ENCODE assay signal across 24 cellular contexts in genomic region chr16:27464663-27465482, GRCh38.
DNase-seq lines count a peak whose midpoint lies in the region.
"Had no signal": no experiment of that assay in that cellular context is flagged by ENCODE, and none has a peak within 500 bp of the region (broad histone marks: within the 10 kb centered on the region; RNA-seq: fewer than 3 reads in every experiment).

No MANE protein-coding gene starts in this region.

- in situ Hi-C loops in G401 (cut with HindIII; ENCODE audit: low sequenced_read_pairs), result no loop called here

- peaks cover 36% of the 10 kb centered on the region for H3K4me1 ChIP-seq in effector memory CD4-positive, alpha-beta T cell (ENCODE audit: control insufficient read depth, insufficient read depth, low read length, poor library complexity, severe bottlenecking)
- H3K4me1 ChIP-seq: prostate gland had no signal

- H3K4me3 ChIP-seq in effector memory CD4-positive, alpha-beta T cell (ENCODE audit: insufficient read depth, low read depth, low read length, poor library complexity, severe bottlenecking), result no peak overlapping the region
- H3K4me3 ChIP-seq: BLaER1, lung, prostate gland, SJCRH30, skin epidermis, testis had no signal

- H3K36me3 ChIP-seq in effector memory CD4-positive, alpha-beta T cell (ENCODE audit: control insufficient read depth, insufficient read depth, low read length), result peaks cover 48% of the 10 kb centered on the region

- H3K27ac ChIP-seq in effector memory CD4-positive, alpha-beta T cell (ENCODE audit: insufficient read depth, low read length, poor library complexity, severe bottlenecking), result peak overlapping the region; percentile 68
- H3K27ac ChIP-seq: prostate gland, SJCRH30, testis had no signal

- no peaks in the 10 kb centered on the region for H3K9me3 ChIP-seq in effector memory CD4-positive, alpha-beta T cell (ENCODE audit: control insufficient read depth, low read length)
- H3K9me3 ChIP-seq: prostate gland, SJCRH30, testis had no signal

- intact Hi-C loops in posterior vena cava (cut with DNase I), result loop anchor here in 1 of 2 donors (5.0 kb wide), 1 partner anchor 1968 kb away; no protein-coding TSS in a partner anchor

- no peaks in the 10 kb centered on the region for H3K27me3 ChIP-seq in effector memory CD4-positive, alpha-beta T cell (replicated peaks; ENCODE audit: control insufficient read depth, insufficient read depth, low read length, poor library complexity, severe bottlenecking)
- H3K27me3 ChIP-seq: BLaER1, SJCRH30, testis had no signal

- DNase-seq in activated CD8-positive, alpha-beta memory T cell treated with anti-CD3 and anti-CD28 coated beads, Interleukin-2, amount 50 U/mL, for 4 hours, result peak; percentile 47
- DNase-seq in activated CD8-positive, alpha-beta memory T cell treated with anti-CD3 and anti-CD28 coated beads, Interleukin-2, amount 50 U/mL, for 48 hours, result no peak
- DNase-seq in SW480 (ENCODE audit: low spot score) (peak; percentile 16), posterior vena cava (ENCODE audit: low spot score) (peak; percentile 82), NCI-H510A treated with DMSO at 0.1 percent for 48 hours (lab: John Stamatoyannopoulos, UW) (no peak), NCI-H1417 (lab: John Stamatoyannopoulos, UW) (no peak), G401 (ENCODE audit: low spot score) (no peak)
- peak in 1 of 3 donors; percentile 28 for DNase-seq in effector memory CD4-positive, alpha-beta T cell
- DNase-seq: amniotic stem cell; central memory CD4-positive, alpha-beta T cell; effector CD8-positive, alpha-beta T cell; glutamatergic neuron; HFFc6; Kasumi-1; naive B cell; NCI-H1105 treated with DMSO at 0.1 percent for 48 hours; PC-3; SJCRH30; stimulated activated CD4-positive, alpha-beta T cell treated with anti-CD3 and anti-CD28 coated beads, Interleukin-4, amount 100 ng/mL, for 24 hours had no signal

Comparison
In these comparisons a context has a peak if more than half of its experiments do, and no peak if none do; other contexts are left out.
1. DNase-seq: peak in activated CD8-positive, alpha-beta memory T cell treated with anti-CD3 and anti-CD28 coated beads, Interleukin-2, amount 50 U/mL, for 4 hours (single experiment), SW480 (single experiment) and posterior vena cava (single experiment); none in activated CD8-positive, alpha-beta memory T cell treated with anti-CD3 and anti-CD28 coated beads, Interleukin-2, amount 50 U/mL, for 48 hours (single experiment), NCI-H510A treated with DMSO at 0.1 percent for 48 hours (single experiment), NCI-H1417 (0 of 3) and G401 (single experiment).